In genomic region chr11:64284962-64285884, GRCh38 we compare ENCODE assay signal across 8 cellular contexts. TPM values are rescaled to one million over a fixed set of nuclear protein-coding genes. Genes with fewer than 3 reads are reported as not detected.
A peak's percentile ranks its signal among the peaks of the same experiment; 100 is the strongest.
DNase-seq lines count a peak whose midpoint lies in the region; ATAC-seq and TF ChIP-seq lines count a peak whose summit lies in the region.

GPR137 (plus strand) TSS chr11:64285848; CDS start chr11:64286525, 677 bp downstream.

- H4K8ac ChIP-seq in IMR-90 (ENCODE audit: low read depth in 2 of 2, low read length in 2 of 2) = peak within 1 kb of the TSS; percentile 91 to 92; a peak in 3 of 4 replicates

- dilution Hi-C loops in IMR-90 (cut with HindIII; ENCODE audit: low sequenced_read_pairs, unreplicated experiment) = no loop called here

- ATAC-seq in GM21529 (IDR thresholded peaks at IDR 0.05; ENCODE audit: unreplicated experiment) (peak; percentile 53), IMR-90 (ENCODE audit: low read depth) (peak; percentile 73), natural killer cell (peak; percentile 71 to 86 (median 76))
- ATAC-seq in stimulated activated naive CD8-positive, alpha-beta T cell treated with anti-CD3 and anti-CD28 coated beads, Interleukin-15, Interleukin-2, amounts not matched to agents 100 U/mL and 50 U/mL, for 24 hours = peak; percentile 58

- peak within 1 kb of the TSS; percentile 93 for H2AFZ ChIP-seq in IMR-90 (replicated peaks; ENCODE audit: low read length, poor library complexity)

- peaks cover 4% of the 10 kb centered on the region for H3K27me3 Mint-ChIP-seq in activated T-helper 2 cell treated with anti-CD3 and anti-CD28 coated beads, Interferon-gamma antibody, Interleukin-2, Interleukin-4, amounts not matched to agents 10 μg/mL and 5 μg/mL and 100 μg/mL, durations not matched to agents 14 hours and 24 hours and 36 hours (ENCODE audit: low read depth)
- peaks cover 0 to under 1% of the 10 kb centered on the region in 2 donors for H3K27me3 Mint-ChIP-seq in natural killer cell (ENCODE audit: low read depth in 2 of 2)

- no peak within 1 kb of the TSS for H2BK15ac ChIP-seq in IMR-90 (ENCODE audit: low read depth, low read length)

- peaks cover 8% of the 10 kb centered on the region for H3K36me3 Mint-ChIP-seq in activated T-helper 2 cell treated with anti-CD3 and anti-CD28 coated beads, Interferon-gamma antibody, Interleukin-2, Interleukin-4, amounts not matched to agents 10 μg/mL and 5 μg/mL and 100 μg/mL, durations not matched to agents 14 hours and 24 hours and 36 hours (ENCODE audit: low read depth)
- no peaks in the 10 kb centered on the region for H3K36me3 Mint-ChIP-seq in natural killer cell

- WGBS in IMR-90 (ENCODE audit: extremely low coverage in 2 of 2, insufficient read length in 1 of 2), 2 experiments = 0% methylated on average over 37 of the region's 102 CpGs; no CpG with 5 or more reads in 1 of the 2 experiments

- peak within 1 kb of the TSS; percentile 99 for H2AK9ac ChIP-seq in IMR-90 (replicated peaks; ENCODE audit: low read depth, low read length, poor library complexity)

- H3K4me1 ChIP-seq in IMR-90 (ENCODE audit: control insufficient read depth, insufficient read depth, low read length) = peaks cover 8% of the 10 kb centered on the region

- TF ChIP-seq RAD21 in IMR-90 (IDR thresholded peaks at IDR 0.05; ENCODE audit: low read length) = no peak

- H3K4me3 ChIP-seq in IMR-90 (ENCODE audit: insufficient read depth, low read depth, low read length) = peak within 1 kb of the TSS; percentile 71
- H3K4me3 ChIP-seq in fibroblast of mammary gland (ENCODE audit: control insufficient read depth, low read depth, low read length) = peak within 1 kb of the TSS; percentile 71

- DNase-seq in DMS153 treated with DMSO at 0.1 percent for 48 hours (lab: John Stamatoyannopoulos, UW; ENCODE audit: unreplicated experiment) (peak; percentile 68), IMR-90 (peak; percentile 56), RPMI7951 (ENCODE audit: low read depth) (peak; percentile 73), fibroblast of mammary gland (ENCODE audit: low read depth) (peak; percentile 54), natural killer cell (peak; percentile 97)
- peak; percentile 89 for DNase-seq in activated T-helper 2 cell treated with anti-CD3 and anti-CD28 coated beads, Interferon-gamma antibody, Interleukin-2, Interleukin-4, amounts not matched to agents 10 μg/mL and 5 μg/mL and 100 μg/mL, durations not matched to agents 14 hours and 24 hours and 36 hours (ENCODE audit: low spot score)
- DNase-seq in stimulated activated naive CD8-positive, alpha-beta T cell treated with anti-CD3 and anti-CD28 coated beads, Interleukin-15, Interleukin-2, amounts not matched to agents 100 U/mL and 50 U/mL, for 24 hours = peak; percentile 95

- in situ Hi-C loops in IMR-90 (cut with MboI; ENCODE audit: low sequenced_read_pairs) = no loop called here

- no peaks in the 10 kb centered on the region for H4K20me1 ChIP-seq in IMR-90 (ENCODE audit: insufficient read depth, low read length)

- no peak; the same call in 1 of the 2 replicates for TF ChIP-seq POLR2A in IMR-90 (IDR thresholded peaks at IDR 0.05; ENCODE audit: low read depth, low read length)

- H3K27ac Mint-ChIP-seq in activated T-helper 2 cell treated with anti-CD3 and anti-CD28 coated beads, Interferon-gamma antibody, Interleukin-2, Interleukin-4, amounts not matched to agents 10 μg/mL and 5 μg/mL and 100 μg/mL, durations not matched to agents 14 hours and 24 hours and 36 hours = peak within 1 kb of the TSS; percentile 93
- H3K27ac Mint-ChIP-seq in natural killer cell = peak within 1 kb of the TSS; percentile 94 to 96

- peak within 1 kb of the TSS; percentile 81 for H3K4ac ChIP-seq in IMR-90 (ENCODE audit: low read depth, low read length)

- peaks cover 9% of the 10 kb centered on the region for H3K4me1 Mint-ChIP-seq in activated T-helper 2 cell treated with anti-CD3 and anti-CD28 coated beads, Interferon-gamma antibody, Interleukin-2, Interleukin-4, amounts not matched to agents 10 μg/mL and 5 μg/mL and 100 μg/mL, durations not matched to agents 14 hours and 24 hours and 36 hours (ENCODE audit: low read depth)
- peaks cover 12 to 16% of the 10 kb centered on the region in 2 donors for H3K4me1 Mint-ChIP-seq in natural killer cell

- H3K9me3 Mint-ChIP-seq in activated T-helper 2 cell treated with anti-CD3 and anti-CD28 coated beads, Interferon-gamma antibody, Interleukin-2, Interleukin-4, amounts not matched to agents 10 μg/mL and 5 μg/mL and 100 μg/mL, durations not matched to agents 14 hours and 24 hours and 36 hours = no peaks in the 10 kb centered on the region
- no peaks in the 10 kb centered on the region for H3K9me3 Mint-ChIP-seq in natural killer cell

- peak within 1 kb of the TSS; percentile 87; the same call in 1 of the 2 replicates for H3K23ac ChIP-seq in IMR-90 (ENCODE audit: low read depth, low read length)

- no peak within 1 kb of the TSS for H2BK20ac ChIP-seq in IMR-90 (ENCODE audit: low read depth, low read length)

- H3K56ac ChIP-seq in IMR-90 (ENCODE audit: extremely low read depth, insufficient read depth, low read length) = peak within 1 kb of the TSS; percentile 55

- peak within 1 kb of the TSS; percentile 55 for H4K91ac ChIP-seq in IMR-90 (ENCODE audit: insufficient read depth, low read depth, low read length)

- H2BK5ac ChIP-seq in IMR-90 (ENCODE audit: low read depth, low read length, poor library complexity, severe bottlenecking) = peak within 1 kb of the TSS; percentile 60

- TF ChIP-seq CTCF in IMR-90 (conservative IDR thresholded peaks at IDR 0.05; ENCODE audit: low read depth, low read length) (no peak), fibroblast of mammary gland (conservative IDR thresholded peaks at IDR 0.05; ENCODE audit: control insufficient read depth, insufficient read depth, low read depth, low read length) (no peak), natural killer cell (IDR thresholded peaks at IDR 0.05) (no peak)

- H3K18ac ChIP-seq in IMR-90 (ENCODE audit: low read depth, low read length) = peak within 1 kb of the TSS; percentile 17; the same call in 1 of the 2 replicates

- peaks cover 5% of the 10 kb centered on the region; the same call in 1 of the 2 replicates for H3K9me1 ChIP-seq in IMR-90 (ENCODE audit: insufficient read depth, low read length)

- CTCF ChIA-PET in IMR-90 (lab: Yijun Ruan, JAX) = interaction anchor here (1.6 kb wide), 1 partner anchor 20 kb away, joined by 4 read pairs; the partner anchor contains the start of gene ESRRA

- peak within 1 kb of the TSS; percentile 56 for H4K5ac ChIP-seq in IMR-90 (ENCODE audit: low read depth, low read length)

- peaks cover 2% of the 10 kb centered on the region; the same call in 1 of the 2 replicates for H3K27me3 ChIP-seq in IMR-90 (ENCODE audit: control insufficient read depth, insufficient read depth, low read length)

- peak within 1 kb of the TSS; percentile 95 for H2AK5ac ChIP-seq in IMR-90 (ENCODE audit: low read depth, low read length)

- peak within 1 kb of the TSS; percentile 85 for H3K4me3 Mint-ChIP-seq in activated T-helper 2 cell treated with anti-CD3 and anti-CD28 coated beads, Interferon-gamma antibody, Interleukin-2, Interleukin-4, amounts not matched to agents 10 μg/mL and 5 μg/mL and 100 μg/mL, durations not matched to agents 14 hours and 24 hours and 36 hours (ENCODE audit: low read depth)
- peak within 1 kb of the TSS; percentile 93 for H3K4me3 Mint-ChIP-seq in natural killer cell

- no TSS peak for BruUV-seq in IMR-90 (replicated peaks; lab: Mats Ljungman, UMichigan)

- H3K4me2 ChIP-seq in IMR-90 (ENCODE audit: low read depth, low read length) = peak within 1 kb of the TSS; percentile 95

- no peak within 1 kb of the TSS for H2BK120ac ChIP-seq in IMR-90 (ENCODE audit: low read depth, low read length)

- peaks cover 15 to 39% of the 10 kb centered on the region in 2 experiments for H3K79me1 ChIP-seq in IMR-90 (ENCODE audit: low read depth in 1 of 2, low read length in 2 of 2)

- H3K9me3 ChIP-seq in IMR-90 (ENCODE audit: control insufficient read depth, insufficient read depth, low read length) = no peaks in the 10 kb centered on the region

- POLR2A ChIA-PET in IMR-90 (lab: Charles Lee; ENCODE audit: unreplicated experiment) = no interaction called here

- H3K14ac ChIP-seq in IMR-90 (replicated peaks; ENCODE audit: low read depth, low read length) = peak within 1 kb of the TSS; percentile 86

- H3K27ac ChIP-seq in IMR-90 (ENCODE audit: insufficient read depth, low read length) = peak within 1 kb of the TSS; percentile 86

- peaks cover 6% of the 10 kb centered on the region; the same call in 1 of the 2 replicates for H3K36me3 ChIP-seq in IMR-90 (ENCODE audit: control insufficient read depth, insufficient read depth, low read length)

- H3K9ac ChIP-seq in IMR-90 (ENCODE audit: low read depth, low read length) = peak within 1 kb of the TSS; percentile 75

- intact Hi-C loops in IMR-90 (cut with micrococcal nuclease) (loop anchor here (1.0 kb wide), 1 partner anchor 33 kb away; no protein-coding TSS in a partner anchor), natural killer cell (cut with micrococcal nuclease) (loop anchor here (1.0 kb wide), 4 partner anchors 15 to 78 kb away; partner anchors contain the start of gene FKBP2)
- intact Hi-C loops in activated T-helper 2 cell treated with anti-CD3 and anti-CD28 coated beads, Interferon-gamma antibody, Interleukin-2, Interleukin-4, amounts not matched to agents 10 μg/mL and 5 μg/mL and 100 μg/mL, durations not matched to agents 14 hours and 24 hours and 36 hours (cut with micrococcal nuclease) = loop anchor here (1.0 to 2.0 kb wide), 4 partner anchors 15 to 44 kb away; partner anchors contain the start of genes ESRRA, FKBP2 and TRMT112

TF ChIP-seq in IMR-90, 13 proteins besides CTCF, POLR2A, EP300 and RAD21 (continues in another document):
- peak; percentile 18; the same call in 1 of the 2 replicates for TF ChIP-seq MAZ (IDR thresholded peaks at IDR 0.05; ENCODE audit: borderline replicate concordance, low read depth, low read length)
- TF ChIP-seq ELK1 (IDR thresholded peaks at IDR 0.05; ENCODE audit: borderline replicate concordance, low read depth, low read length) = no peak

RNA-seq across cellular contexts. Expression of gene GPR137, which starts in this region (rescaled TPM):
- total RNA-seq in IMR-90 (2012; rRNA removed) (2.8 and 3.6 TPM in 2 replicates), natural killer cell (10 to 100 TPM; 29.1 to 61.3 (median 34.4) TPM)
- polyA plus RNA-seq in IMR-90 (2012; rRNA removed) = 26.0 and 31.8 TPM in 2 replicates
- 21.0 and 34.1 TPM in 2 replicates for polyA plus RNA-seq in IMR-90 (2012; cell fraction: cytosol; rRNA removed)
- polyA plus RNA-seq in IMR-90 (2012; cell fraction: nucleus; rRNA removed; ENCODE audit: low replicate concordance) = 40.1 and 102 TPM in 2 replicates
- total RNA-seq in RPMI7951 (2014; rRNA removed; shearing (Covaris generic)) = 25.9 and 26.8 TPM in 2 replicates
- total RNA-seq in activated T-helper 2 cell treated with anti-CD3 and anti-CD28 coated beads, Interferon-gamma antibody, Interleukin-2, Interleukin-4, amounts not matched to agents 10 μg/mL and 5 μg/mL and 100 μg/mL, durations not matched to agents 14 hours and 24 hours and 36 hours = 32.7 and 38.0 TPM in 2 replicates

Comparison
In these comparisons a context has a peak if more than half of its experiments do, and no peak if none do; other contexts are left out.
1. Peak in every context shown above with its lines: DNase-seq, ATAC-seq, H3K4me3 ChIP-seq and H3K27ac ChIP-seq.